8 cellular contexts compared by ENCODE assay signal in the genomic region with DNA sequence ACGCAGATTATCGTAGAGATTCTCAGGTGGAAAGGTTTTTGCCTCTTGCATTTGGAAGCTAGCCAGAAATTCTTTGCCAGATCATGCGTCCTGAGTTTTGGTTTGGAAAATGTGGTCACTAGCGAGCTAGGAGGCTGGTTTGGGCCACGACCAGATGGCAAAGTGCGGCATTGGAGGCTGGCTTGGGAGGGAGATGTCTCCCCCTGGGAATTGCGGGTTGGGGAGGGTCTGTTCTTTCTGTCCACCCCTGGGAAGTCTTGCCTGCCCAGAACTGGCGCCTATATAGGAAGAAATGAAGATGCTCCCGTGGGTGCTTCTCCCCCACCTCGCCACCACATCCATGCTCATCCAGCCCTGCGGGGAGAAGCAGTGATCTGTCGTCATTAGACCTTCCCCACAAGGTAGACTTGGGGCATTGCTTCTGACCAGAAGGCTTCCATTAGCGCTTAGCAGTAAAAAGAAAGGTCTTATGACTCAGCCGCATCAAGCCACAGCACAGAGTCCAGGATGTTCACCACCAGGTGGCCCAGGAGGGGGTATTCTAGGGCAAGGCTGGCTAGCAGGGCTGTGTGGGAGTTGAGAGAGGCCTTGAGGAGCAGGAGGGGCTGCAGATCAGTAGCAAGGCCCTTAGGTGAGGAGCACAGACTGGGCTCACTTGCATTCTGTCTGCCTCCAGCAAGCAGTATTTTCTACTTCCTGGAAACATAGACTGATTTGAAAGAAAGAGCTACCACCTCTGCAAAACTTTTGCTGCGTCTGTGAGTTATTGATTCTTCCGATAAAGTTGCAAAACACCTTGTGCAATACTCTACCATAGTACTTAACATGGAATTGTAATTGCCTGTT. TPM values are rescaled to one million over a fixed set of nuclear protein-coding genes. Genes with fewer than 3 reads are reported as not detected.
DNase-seq lines count a peak whose midpoint lies in the region; ATAC-seq, FAIRE-seq and TF ChIP-seq lines count a peak whose summit lies in the region.

No MANE protein-coding gene starts in this region.

- ATAC-seq in GM21786 (IDR thresholded peaks at IDR 0.05; ENCODE audit: unreplicated experiment) (peak; percentile 26), pancreas (peak; percentile 34 to 48 (median 38)), HG03439 (IDR thresholded peaks at IDR 0.05; ENCODE audit: unreplicated experiment) (no peak)

- intact Hi-C loops in pancreas (cut with DNase I) (no loop called here), vagina (cut with DNase I) (no loop called here)

- FAIRE-seq in pancreas (lab: Jason Lieb, UNC) = no peak

- TF ChIP-seq POLR2A in vagina (IDR thresholded peaks at IDR 0.05) = no peak

- DNase-seq in DMS53 treated with DMSO at 0.1 percent for 48 hours (lab: John Stamatoyannopoulos, UW; ENCODE audit: unreplicated experiment) = peak; percentile 72
- peak; percentile 89 for DNase-seq in NOMO-1 treated with dmso at 0.1 percent for 144 hours (lab: John Stamatoyannopoulos, UW; ENCODE audit: unreplicated experiment)
- DNase-seq in activated CD8-positive, alpha-beta memory T cell treated with anti-CD3 and anti-CD28 coated beads for 4 hours (ENCODE audit: low read depth in 2 of 2) = peak; percentile 60 to 65
- DNase-seq in epithelial cell of prostate (ENCODE audit: low read depth, low spot score) = no peak
- peak; percentile 60 to 76 (median 67) for DNase-seq in pancreas
- no peak for DNase-seq in vagina (ENCODE audit: extremely low spot score in 2 of 2)

- WGBS in pancreas, 2 donors = 58 to 61% methylated on average over 16 of the region's 16 CpGs

- no peak overlapping the region for H3K4me3 ChIP-seq in pancreas
- H3K4me3 ChIP-seq in vagina = no peak overlapping the region

- peak in 2 of 4 donors; percentile 8 to 25 for TF ChIP-seq CTCF in pancreas (IDR thresholded peaks at IDR 0.05)
- TF ChIP-seq CTCF in vagina (IDR thresholded peaks at IDR 0.05) = peak in 2 of 3 experiments; percentile 16 to 44

- H3K9me3 ChIP-seq in pancreas (no peaks in the 10 kb centered on the region), vagina (no peaks in the 10 kb centered on the region)

- H3K27me3 ChIP-seq in pancreas (no peaks in the 10 kb centered on the region), vagina (no peaks in the 10 kb centered on the region)

- H3K27ac ChIP-seq in epithelial cell of prostate (peak overlapping the region; percentile 93), pancreas (peak overlapping the region; percentile 62 to 93 (median 88)), vagina (peak overlapping the region; percentile 96)

- H3K4me1 ChIP-seq in pancreas = peaks cover 17 to 38% (median 33%) of the 10 kb centered on the region in 3 donors
- H3K4me1 ChIP-seq in vagina = peaks cover 53% of the 10 kb centered on the region

- H3K36me3 ChIP-seq in pancreas (no peaks in the 10 kb centered on the region), vagina (no peaks in the 10 kb centered on the region)

RNA-seq across cellular contexts. Expression of gene PTP4A2, which starts 1.5 kb away (rescaled TPM):
- total RNA-seq in pancreas = 100 to 1,000 TPM in 2 of 6 donors, 10 to 100 TPM in 4; 58.1 to 137 (median 90.8) TPM
- polyA plus RNA-seq in pancreas = 10 to 100 TPM; 37.7 to 42.1 TPM
- 112 TPM for total RNA-seq in vagina

Comparison
In these comparisons a context has a peak if more than half of its experiments do, and no peak if none do; other contexts are left out.
1. DNase-seq: peak in DMS53 treated with DMSO at 0.1 percent for 48 hours (single experiment), NOMO-1 treated with dmso at 0.1 percent for 144 hours (single experiment), activated CD8-positive, alpha-beta memory T cell treated with anti-CD3 and anti-CD28 coated beads for 4 hours (2 of 2) and pancreas (6 of 6); none in epithelial cell of prostate (single experiment) and vagina (0 of 2).
2. Peak in every context shown above with its lines, with median percentiles within 50 percentile points of each other: H3K27ac ChIP-seq.